23 cellular contexts compared by ENCODE assay signal in the genomic region with DNA sequence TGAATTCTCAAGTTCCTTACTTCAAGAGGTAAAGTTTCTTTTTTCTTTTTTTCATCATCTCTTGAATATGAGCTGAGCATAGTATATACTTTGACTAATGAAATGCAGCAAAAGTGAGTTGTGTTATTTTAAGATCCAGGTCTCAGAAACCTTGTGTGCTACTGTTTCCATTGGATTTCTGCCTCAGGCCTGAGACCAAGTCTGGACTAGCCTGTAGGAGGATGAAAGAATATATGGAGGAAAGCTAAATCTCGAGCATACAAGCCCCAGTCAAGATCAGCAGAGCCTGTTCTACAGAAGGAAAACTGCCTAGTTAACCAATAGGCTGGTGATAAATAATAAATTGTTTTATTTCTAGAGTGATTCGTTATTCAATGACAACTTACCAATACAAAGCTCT.
"Had no signal": no experiment of that assay in that cellular context is flagged by ENCODE, and none has a peak within 500 bp of the region (broad histone marks: within the 10 kb centered on the region; RNA-seq: fewer than 3 reads in every experiment).

No MANE protein-coding gene starts in this region.

- H3K4me3 ChIP-seq: colonic mucosa, esophagus squamous epithelium, gastroesophageal sphincter, heart left ventricle, hepatocyte, left lung, lower lobe of right lung had no signal

- H3K79me2 ChIP-seq: hepatocyte had no signal

- ATAC-seq: effector memory CD8-positive, alpha-beta T cell; gastroesophageal sphincter; heart left ventricle; left cardiac atrium; left lung; left ventricle myocardium superior; lower lobe of right lung; naive thymus-derived CD4-positive, alpha-beta T cell; natural killer cell had no signal

- H3K9me3 ChIP-seq: colonic mucosa, esophagus squamous epithelium, lower lobe of right lung had no signal

- H3K4me1 ChIP-seq: colonic mucosa, esophagus squamous epithelium, gastroesophageal sphincter, heart left ventricle, left lung, lower lobe of right lung had no signal

- H3K27me3 ChIP-seq: colonic mucosa, esophagus squamous epithelium, gastroesophageal sphincter, heart left ventricle, hepatocyte, left lung had no signal

- FAIRE-seq: endometrium, frontal cortex had no signal

- H3K36me3 ChIP-seq: colonic mucosa, esophagus squamous epithelium, gastroesophageal sphincter, heart left ventricle, left lung, lower lobe of right lung had no signal

- H2AFZ ChIP-seq: hepatocyte had no signal

- H3K27ac ChIP-seq: colonic mucosa, esophagus squamous epithelium, gastroesophageal sphincter, heart left ventricle, hepatocyte, left lung, lower lobe of right lung had no signal

- H3K4me2 ChIP-seq: hepatocyte had no signal

- DNase-seq: colonic mucosa; cortex of kidney; effector CD8-positive, alpha-beta T cell; effector memory CD8-positive, alpha-beta T cell; endodermal cell; esophagus squamous epithelium; foreskin fibroblast; hypothalamus; immature natural killer cell; islet precursor cell; left cardiac atrium; left lung; left ventricle myocardium superior; lower lobe of right lung; mesendoderm; midbrain; naive thymus-derived CD4-positive, alpha-beta T cell; natural killer cell had no signal
